In the genomic region with DNA sequence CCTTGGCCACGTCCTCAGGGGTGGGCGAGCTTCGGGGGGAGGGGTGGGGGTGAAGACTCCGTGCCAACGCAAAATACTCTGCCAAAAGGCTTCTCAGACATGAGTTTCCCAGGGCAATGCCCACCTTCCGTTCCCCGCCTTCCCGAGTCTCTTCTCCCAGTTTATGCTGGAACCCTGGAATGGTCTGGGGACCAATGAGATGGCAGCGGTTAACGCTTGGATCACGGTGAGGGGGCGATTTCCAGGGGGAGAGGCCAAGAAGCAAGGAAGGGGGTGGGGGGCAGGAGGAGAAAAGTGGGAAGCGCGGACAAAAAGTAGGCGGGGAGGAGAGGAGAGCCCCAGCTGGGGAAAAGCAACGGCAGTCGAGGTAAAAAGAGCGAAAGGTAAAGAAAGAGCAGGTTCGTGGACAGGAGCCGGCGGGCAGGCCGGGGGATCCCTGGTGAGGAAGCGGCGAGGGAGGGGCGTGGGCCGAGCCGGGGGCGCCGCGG, we compare ENCODE assay signal across 2 cellular contexts.
TF ChIP-seq lines count a peak whose summit lies in the region.

No MANE protein-coding gene starts in this region.

TF ChIP-seq in SK-N-SH, 30 proteins besides CTCF, POLR2A, EP300 and RAD21 (continued from another document):
- TF ChIP-seq SMC3 (IDR thresholded peaks at IDR 0.05; ENCODE audit: low read depth, low read length): no peak

TF ChIP-seq in SK-N-SH treated with all-trans-retinoic acid at 6 μM for 48 hours, 23 proteins besides CTCF, POLR2A, EP300 and RAD21 (continued from another document):
- TF ChIP-seq, protein P1, sequence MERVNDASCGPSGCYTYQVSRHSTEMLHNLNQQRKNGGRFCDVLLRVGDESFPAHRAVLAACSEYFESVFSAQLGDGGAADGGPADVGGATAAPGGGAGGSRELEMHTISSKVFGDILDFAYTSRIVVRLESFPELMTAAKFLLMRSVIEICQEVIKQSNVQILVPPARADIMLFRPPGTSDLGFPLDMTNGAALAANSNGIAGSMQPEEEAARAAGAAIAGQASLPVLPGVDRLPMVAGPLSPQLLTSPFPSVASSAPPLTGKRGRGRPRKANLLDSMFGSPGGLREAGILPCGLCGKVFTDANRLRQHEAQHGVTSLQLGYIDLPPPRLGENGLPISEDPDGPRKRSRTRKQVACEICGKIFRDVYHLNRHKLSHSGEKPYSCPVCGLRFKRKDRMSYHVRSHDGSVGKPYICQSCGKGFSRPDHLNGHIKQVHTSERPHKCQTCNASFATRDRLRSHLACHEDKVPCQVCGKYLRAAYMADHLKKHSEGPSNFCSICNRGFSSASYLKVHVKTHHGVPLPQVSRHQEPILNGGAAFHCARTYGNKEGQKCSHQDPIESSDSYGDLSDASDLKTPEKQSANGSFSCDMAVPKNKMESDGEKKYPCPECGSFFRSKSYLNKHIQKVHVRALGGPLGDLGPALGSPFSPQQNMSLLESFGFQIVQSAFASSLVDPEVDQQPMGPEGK (CRISPR knock-in tag; IDR thresholded peaks at IDR 0.05; ENCODE audit: borderline replicate concordance): no peak
- TF ChIP-seq SNAI2 (CRISPR knock-in tag; IDR thresholded peaks at IDR 0.05): no peak
- no peak for TF ChIP-seq ZFP3 (CRISPR knock-in tag; IDR thresholded peaks at IDR 0.05)
- TF ChIP-seq ISL1 (CRISPR knock-in tag; IDR thresholded peaks at IDR 0.05): no peak
- no peak for TF ChIP-seq ESRRG (CRISPR knock-in tag; IDR thresholded peaks at IDR 0.05)
- TF ChIP-seq, protein P2, sequence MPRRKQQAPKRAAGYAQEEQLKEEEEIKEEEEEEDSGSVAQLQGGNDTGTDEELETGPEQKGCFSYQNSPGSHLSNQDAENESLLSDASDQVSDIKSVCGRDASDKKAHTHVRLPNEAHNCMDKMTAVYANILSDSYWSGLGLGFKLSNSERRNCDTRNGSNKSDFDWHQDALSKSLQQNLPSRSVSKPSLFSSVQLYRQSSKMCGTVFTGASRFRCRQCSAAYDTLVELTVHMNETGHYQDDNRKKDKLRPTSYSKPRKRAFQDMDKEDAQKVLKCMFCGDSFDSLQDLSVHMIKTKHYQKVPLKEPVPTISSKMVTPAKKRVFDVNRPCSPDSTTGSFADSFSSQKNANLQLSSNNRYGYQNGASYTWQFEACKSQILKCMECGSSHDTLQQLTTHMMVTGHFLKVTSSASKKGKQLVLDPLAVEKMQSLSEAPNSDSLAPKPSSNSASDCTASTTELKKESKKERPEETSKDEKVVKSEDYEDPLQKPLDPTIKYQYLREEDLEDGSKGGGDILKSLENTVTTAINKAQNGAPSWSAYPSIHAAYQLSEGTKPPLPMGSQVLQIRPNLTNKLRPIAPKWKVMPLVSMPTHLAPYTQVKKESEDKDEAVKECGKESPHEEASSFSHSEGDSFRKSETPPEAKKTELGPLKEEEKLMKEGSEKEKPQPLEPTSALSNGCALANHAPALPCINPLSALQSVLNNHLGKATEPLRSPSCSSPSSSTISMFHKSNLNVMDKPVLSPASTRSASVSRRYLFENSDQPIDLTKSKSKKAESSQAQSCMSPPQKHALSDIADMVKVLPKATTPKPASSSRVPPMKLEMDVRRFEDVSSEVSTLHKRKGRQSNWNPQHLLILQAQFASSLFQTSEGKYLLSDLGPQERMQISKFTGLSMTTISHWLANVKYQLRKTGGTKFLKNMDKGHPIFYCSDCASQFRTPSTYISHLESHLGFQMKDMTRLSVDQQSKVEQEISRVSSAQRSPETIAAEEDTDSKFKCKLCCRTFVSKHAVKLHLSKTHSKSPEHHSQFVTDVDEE (CRISPR knock-in tag; IDR thresholded peaks at IDR 0.05): no peak
- no peak for TF ChIP-seq ZNF70 (CRISPR knock-in tag; IDR thresholded peaks at IDR 0.05)
